1 cellular context compared by ENCODE assay signal in genomic region chr17:17041571-17042380, GRCh38.
TF ChIP-seq lines count a peak whose summit lies in the region.

No MANE protein-coding gene starts in this region.

TF ChIP-seq in K562, 482 proteins besides CTCF, POLR2A, EP300 and RAD21 (continued from another document and continues in another):
- TF ChIP-seq, protein P1, sequence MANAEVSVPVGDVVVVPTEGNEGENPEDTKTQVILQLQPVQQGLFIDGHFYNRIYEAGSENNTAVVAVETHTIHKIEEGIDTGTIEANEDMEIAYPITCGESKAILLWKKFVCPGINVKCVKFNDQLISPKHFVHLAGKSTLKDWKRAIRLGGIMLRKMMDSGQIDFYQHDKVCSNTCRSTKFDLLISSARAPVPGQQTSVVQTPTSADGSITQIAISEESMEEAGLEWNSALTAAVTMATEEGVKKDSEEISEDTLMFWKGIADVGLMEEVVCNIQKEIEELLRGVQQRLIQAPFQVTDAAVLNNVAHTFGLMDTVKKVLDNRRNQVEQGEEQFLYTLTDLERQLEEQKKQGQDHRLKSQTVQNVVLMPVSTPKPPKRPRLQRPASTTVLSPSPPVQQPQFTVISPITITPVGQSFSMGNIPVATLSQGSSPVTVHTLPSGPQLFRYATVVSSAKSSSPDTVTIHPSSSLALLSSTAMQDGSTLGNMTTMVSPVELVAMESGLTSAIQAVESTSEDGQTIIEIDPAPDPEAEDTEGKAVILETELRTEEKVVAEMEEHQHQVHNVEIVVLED (CRISPR knock-in tag; IDR thresholded peaks at IDR 0.05) = peak; percentile 53; the same call in 1 of the 2 replicates
- TF ChIP-seq NR4A1 (CRISPR knock-in tag; IDR thresholded peaks at IDR 0.05) (no peak), NR4A1 (tag; IDR thresholded peaks at IDR 0.05) (no peak), HDAC6 (IDR thresholded peaks at IDR 0.05; ENCODE audit: low read depth, low read length) (no peak), PRDM10 (IDR thresholded peaks at IDR 0.05; ENCODE audit: partially characterized antibody) (peak; percentile 24), RBM25 (IDR thresholded peaks at IDR 0.05; ENCODE audit: low read depth, low read length, severe bottlenecking) (peak; percentile 98), SMARCC2 (IDR thresholded peaks at IDR 0.05; ENCODE audit: low read depth) (no peak), SMAD2 (IDR thresholded peaks at IDR 0.05; ENCODE audit: low read depth, low read length) (no peak), ATF7 (IDR thresholded peaks at IDR 0.05) (0 out of 2 replicates have a peak, but pooled peaks have one; percentile 33), ARNT (IDR thresholded peaks at IDR 0.05) (no peak), ZNF395 (CRISPR knock-in tag; IDR thresholded peaks at IDR 0.05) (peak; percentile 63; the same call in 1 of the 2 replicates), UBTF (IDR thresholded peaks at IDR 0.05; ENCODE audit: borderline replicate concordance in 1 of 2, low read depth in 2 of 2, low read length in 2 of 2) (0 out of 4 replicates have a peak, but pooled peaks of 1 of the 2 experiments have one; percentile 56), DNMT1 (IDR thresholded peaks at IDR 0.05) (no peak), ILF3 (IDR thresholded peaks at IDR 0.05; ENCODE audit: borderline replicate concordance) (no peak), ZBTB43 (CRISPR knock-in tag; IDR thresholded peaks at IDR 0.05) (no peak), IRF2 (CRISPR knock-in tag; IDR thresholded peaks at IDR 0.05) (no peak), DIDO1 (tag; IDR thresholded peaks at IDR 0.05; ENCODE audit: low read depth) (no peak), MAZ (CRISPR knock-in tag; conservative IDR thresholded peaks at IDR 0.05 in 1 of 2, IDR thresholded peaks at IDR 0.05 in 1 of 2) (peak; percentile 96 to 99), SMARCA4 (IDR thresholded peaks at IDR 0.05) (peak; percentile 16; the same call in 1 of the 2 replicates), STAT6 (CRISPR knock-in tag; IDR thresholded peaks at IDR 0.05) (no peak), ASH1L (IDR thresholded peaks at IDR 0.05; ENCODE audit: borderline replicate concordance, low read depth, partially characterized antibody) (peak; percentile 67), CEBPZ (IDR thresholded peaks at IDR 0.05; ENCODE audit: borderline replicate concordance, low read depth, low read length) (no peak), TGIF2 (CRISPR knock-in tag; IDR thresholded peaks at IDR 0.05) (0 out of 2 replicates have a peak, but pooled peaks have one; percentile 26), ETV5 (CRISPR knock-in tag; IDR thresholded peaks at IDR 0.05; ENCODE audit: low read depth) (no peak), EGR1 (conservative IDR thresholded peaks at IDR 0.05) (peak; percentile 90), BCL6 (CRISPR knock-in tag; IDR thresholded peaks at IDR 0.05) (no peak), FOS (IDR thresholded peaks at IDR 0.05; ENCODE audit: extremely low read depth, insufficient read length) (peak; percentile 92), KLF10 (CRISPR knock-in tag; IDR thresholded peaks at IDR 0.05) (no peak), ZBTB49 (CRISPR knock-in tag; IDR thresholded peaks at IDR 0.05; ENCODE audit: borderline replicate concordance) (no peak), HMBOX1 (IDR thresholded peaks at IDR 0.05) (no peak), ZNF316 (IDR thresholded peaks at IDR 0.05) (peak; percentile 32), ARID2 (IDR thresholded peaks at IDR 0.05) (no peak), HMGN3 (IDR thresholded peaks at IDR 0.05; ENCODE audit: borderline replicate concordance, extremely low read depth, insufficient read length, low read depth, low read length) (peak; percentile 46)
- TF ChIP-seq, protein P2, sequence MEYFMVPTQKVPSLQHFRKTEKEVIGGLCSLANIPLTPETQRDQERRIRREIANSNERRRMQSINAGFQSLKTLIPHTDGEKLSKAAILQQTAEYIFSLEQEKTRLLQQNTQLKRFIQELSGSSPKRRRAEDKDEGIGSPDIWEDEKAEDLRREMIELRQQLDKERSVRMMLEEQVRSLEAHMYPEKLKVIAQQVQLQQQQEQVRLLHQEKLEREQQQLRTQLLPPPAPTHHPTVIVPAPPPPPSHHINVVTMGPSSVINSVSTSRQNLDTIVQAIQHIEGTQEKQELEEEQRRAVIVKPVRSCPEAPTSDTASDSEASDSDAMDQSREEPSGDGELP (CRISPR knock-in tag; IDR thresholded peaks at IDR 0.05; ENCODE audit: borderline replicate concordance) = peak; percentile 96
